In genomic region chr5:54547711-54548250, GRCh38 we compare ENCODE assay signal across 13 cellular contexts. TPM values are rescaled to one million over a fixed set of nuclear protein-coding genes. Genes with fewer than 3 reads are reported as not detected.
DNase-seq lines count a peak whose midpoint lies in the region; ATAC-seq and TF ChIP-seq lines count a peak whose summit lies in the region.
"Had no signal": no experiment of that assay in that cellular context is flagged by ENCODE, and none has a peak within 500 bp of the region (broad histone marks: within the 10 kb centered on the region; RNA-seq: fewer than 3 reads in every experiment).

No MANE protein-coding gene starts in this region.

- no peak overlapping the region for H3K4me3 Mint-ChIP-seq in activated T-helper 17 cell treated with anti-CD3 and anti-CD28 coated beads, Interleukin-2, amount 50 U/mL, for 72 hours

- H3K4me3 ChIP-seq in cardiac muscle cell: no peak overlapping the region
- no peak overlapping the region for H3K4me3 ChIP-seq in gastrocnemius medialis

- peak overlapping the region; percentile 42 for H3K27ac ChIP-seq in cardiac muscle cell
- peak overlapping the region in 3 of 4 donors; percentile 15 to 45 (median 28) for H3K27ac ChIP-seq in gastrocnemius medialis
- H3K27ac ChIP-seq: KMS-11 had no signal

- H3K4me1 Mint-ChIP-seq in activated T-helper 17 cell treated with anti-CD3 and anti-CD28 coated beads, Interleukin-2, amount 50 U/mL, for 72 hours: no peaks in the 10 kb centered on the region

- H3K9me3 Mint-ChIP-seq in activated T-helper 17 cell treated with anti-CD3 and anti-CD28 coated beads, Interleukin-2, amount 50 U/mL, for 72 hours: no peaks in the 10 kb centered on the region

- ATAC-seq in gastrocnemius medialis: peak; percentile 99 to 100
- no peak for ATAC-seq in activated T-helper 17 cell treated with anti-CD3 and anti-CD28 coated beads, Interleukin-2, amount 50 U/mL, for 72 hours (replicated peaks)

- peaks cover 28% of the 10 kb centered on the region for H3K36me3 Mint-ChIP-seq in activated T-helper 17 cell treated with anti-CD3 and anti-CD28 coated beads, Interleukin-2, amount 50 U/mL, for 72 hours (ENCODE audit: low read depth)

- DNase-seq in G401 (ENCODE audit: low spot score): peak; percentile 30
- DNase-seq in SK-MEL-5 (ENCODE audit: low read depth, low spot score): peak; percentile 11
- DNase-seq in cardiac muscle cell (ENCODE audit: low read depth in 1 of 2, low spot score in 1 of 2): peak in 1 of 2 donors; percentile 94
- peak; percentile 70 to 81 for DNase-seq in gastrocnemius medialis
- no peak for DNase-seq in COLO829 (ENCODE audit: low spot score)
- DNase-seq in kidney glomerular epithelial cell (lab: John Stamatoyannopoulos, UW): no peak
- DNase-seq in foreskin melanocyte: no peak
- DNase-seq: cerebellar nuclear complex, DND-41, NCI-H524 treated with DMSO at 0.1 percent for 48 hours, occipital lobe had no signal

- in situ Hi-C loops in G401 (cut with HindIII; ENCODE audit: low sequenced_read_pairs): no loop called here
- in situ Hi-C loops in SK-MEL-5 (cut with HindIII; ENCODE audit: low pct_unique_long_range_greater_than_20kb, low sequenced_read_pairs): no loop called here
- in situ Hi-C loops in gastrocnemius medialis (cut with MboI; ENCODE audit: low sequenced_read_pairs in 4 of 4): loop anchor here in 1 of 4 donors (25.0 kb wide), 1 partner anchor 615 kb away; the partner anchor contains the start of genes CDC20B and GPX8

- intact Hi-C loops in gastrocnemius medialis (cut with DNase I; ENCODE audit: low total_unique reads): loop anchor here (2.0 kb wide), 1 partner anchor 31 kb away; the partner anchor contains the start of gene SNX18

- H3K4me1 ChIP-seq in cardiac muscle cell (ENCODE audit: low read depth) (no peaks in the 10 kb centered on the region), gastrocnemius medialis (peaks cover 4 to 11% of the 10 kb centered on the region in 2 donors)

- H3K9me3 ChIP-seq in cardiac muscle cell (ENCODE audit: low read depth) (no peaks in the 10 kb centered on the region), gastrocnemius medialis (no peaks in the 10 kb centered on the region)

- H3K27me3 ChIP-seq in cardiac muscle cell (no peaks in the 10 kb centered on the region), gastrocnemius medialis (no peaks in the 10 kb centered on the region)

- H3K27me3 Mint-ChIP-seq in activated T-helper 17 cell treated with anti-CD3 and anti-CD28 coated beads, Interleukin-2, amount 50 U/mL, for 72 hours: no peaks in the 10 kb centered on the region

- TF ChIP-seq CTCF in cardiac muscle cell (IDR thresholded peaks at IDR 0.05; ENCODE audit: low read depth, low read length) (no peak), gastrocnemius medialis (IDR thresholded peaks at IDR 0.05 in 4 of 5, conservative IDR thresholded peaks at IDR 0.05 in 1 of 5) (no peak)

- TF ChIP-seq POLR2A in gastrocnemius medialis (IDR thresholded peaks at IDR 0.05): no peak

- no peak overlapping the region for H3K27ac Mint-ChIP-seq in activated T-helper 17 cell treated with anti-CD3 and anti-CD28 coated beads, Interleukin-2, amount 50 U/mL, for 72 hours

- H3K36me3 ChIP-seq in cardiac muscle cell: peaks cover 7% of the 10 kb centered on the region
- no peaks in the 10 kb centered on the region for H3K36me3 ChIP-seq in gastrocnemius medialis

RNA-seq across cellular contexts. Expression of gene SNX18, which starts 30.2 kb away (rescaled TPM):
- 10.9 and 17.4 TPM in 2 replicates for total RNA-seq in G401 (2014; rRNA removed; shearing (Covaris generic))
- 43.1 and 44.7 TPM in 2 replicates for total RNA-seq in SK-MEL-5 (2014; rRNA removed; shearing (Covaris generic))
- 41.7 and 54.9 TPM in 2 replicates for polyA plus RNA-seq in SK-MEL-5 (2015; cell fraction: cytosol; rRNA removed)
- polyA plus RNA-seq in SK-MEL-5 (2015; cell fraction: nucleus; rRNA removed): 15.0 and 16.9 TPM in 2 replicates
- total RNA-seq in cardiac muscle cell (108 and 120 TPM in 2 replicates), gastrocnemius medialis (10 to 100 TPM; 16.3 to 18.5 (median 18.0) TPM)
- polyA plus RNA-seq in cardiac muscle cell: 8.7 and 15.6 TPM in 2 replicates
- 10 to 100 TPM in 1 of 2 donors, 1 to 10 TPM in 1; 4.3 to 11.6 TPM for total RNA-seq in activated T-helper 17 cell treated with anti-CD3 and anti-CD28 coated beads, Interleukin-2, amount 50 U/mL, for 72 hours

Comparison
In these comparisons a context has a peak if more than half of its experiments do, and no peak if none do; other contexts are left out.
1. DNase-seq: peak in G401 (single experiment), SK-MEL-5 (single experiment) and gastrocnemius medialis (2 of 2); none in COLO829 (single experiment), kidney glomerular epithelial cell (single experiment) and foreskin melanocyte (single experiment).